27 cellular contexts compared by ENCODE assay signal in genomic region chr14:104982548-104983230, GRCh38. TPM values are rescaled to one million over a fixed set of nuclear protein-coding genes. Genes with fewer than 3 reads are reported as not detected.
DNase-seq lines count a peak whose midpoint lies in the region; ATAC-seq lines count a peak whose summit lies in the region.
"Had no signal": no experiment of that assay in that cellular context is flagged by ENCODE, and none has a peak within 500 bp of the region (broad histone marks: within the 10 kb centered on the region; RNA-seq: fewer than 3 reads in every experiment).

No MANE protein-coding gene starts in this region.

- POLR2A ChIA-PET in CD8-positive, alpha-beta memory T cell (lab: Charles Lee) = no interaction called here

- H4K91ac ChIP-seq in mesenchymal stem cell (ENCODE audit: low read length) = no peak overlapping the region

- H3K9me3 Mint-ChIP-seq in CD8-positive, alpha-beta memory T cell = no peaks in the 10 kb centered on the region
- H3K9me3 Mint-ChIP-seq: activated CD8-positive, alpha-beta T cell treated with anti-CD3 and anti-CD28 coated beads for 36 hours; activated T-cell treated with anti-CD3 and anti-CD28 coated beads, Interleukin-2, amount 50 U/mL, for 24 hours; dendritic cell treated with granulocyte-macrophage colony-stimulating factor and Interleukin-4, amounts not matched to agents 40 ng/mL and 50 ng/mL, for 4 days; HFFc6; stimulated activated effector memory CD8-positive, alpha-beta T cell treated with anti-CD3 and anti-CD28 coated beads, Interleukin-12 subunit alpha, Interleukin-12 subunit beta, amount 100 ng/mL, for 72 hours had no signal

- DNase-seq in cardiac septum (ENCODE audit: low spot score) = peak; percentile 67
- DNase-seq in left ventricle myocardium superior = no peak
- no peak for DNase-seq in mesenchymal stem cell
- no peak for DNase-seq in NCI-H69 (lab: John Stamatoyannopoulos, UW)
- no peak for DNase-seq in CD8-positive, alpha-beta memory T cell
- no peak for DNase-seq in NCI-H226
- DNase-seq: activated CD4-positive, CD25-positive, alpha-beta regulatory T cell treated with anti-CD3 and anti-CD28 coated beads, Interleukin-2, amount 50 U/mL, for 72 hours; activated CD8-positive, alpha-beta T cell treated with anti-CD3 and anti-CD28 coated beads for 36 hours; activated T-cell treated with anti-CD3 and anti-CD28 coated beads, Interleukin-2, amount 50 U/mL, for 24 hours; amniotic stem cell; HFFc6; NCI-H1436; NCI-H2107; NCI-H510A treated with DMSO at 0.1 percent for 48 hours; NK-92 treated with Interleukin-12 subunit alpha and Interleukin-12 subunit beta, amount 100 ng/mL, for 24 hours; stimulated activated CD4-positive, alpha-beta T cell treated with anti-CD3 and anti-CD28 coated beads, Interleukin-2, amount 100 ng/mL, for 48 hours; T-helper 1 cell had no signal

- H2AFZ ChIP-seq in mesenchymal stem cell (ENCODE audit: low read depth, low read length) = no peak overlapping the region

- H3K4me1 ChIP-seq in mesenchymal stem cell (ENCODE audit: control insufficient read depth, insufficient read depth, low read depth, low read length) = peaks cover 56% of the 10 kb centered on the region
- peaks cover 8% of the 10 kb centered on the region for H3K4me1 ChIP-seq in CD8-positive, alpha-beta memory T cell (ENCODE audit: insufficient read depth, low read length)

- no peak overlapping the region for H3K4me2 ChIP-seq in mesenchymal stem cell (ENCODE audit: low read length, poor library complexity, severe bottlenecking)

- H2BK15ac ChIP-seq in mesenchymal stem cell (ENCODE audit: low read depth, poor library complexity, severe bottlenecking) = no peak overlapping the region

- no peak overlapping the region for H3K4me3 ChIP-seq in mesenchymal stem cell (ENCODE audit: insufficient read depth in 1 of 2, low read depth in 1 of 2, low read length in 2 of 2)
- no peak overlapping the region for H3K4me3 ChIP-seq in CD8-positive, alpha-beta memory T cell (ENCODE audit: low read length)
- H3K4me3 ChIP-seq: cardiac muscle cell, K562, lung, SJCRH30 had no signal

- no peaks in the 10 kb centered on the region for H3K27me3 ChIP-seq in mesenchymal stem cell (ENCODE audit: control insufficient read depth in 1 of 2, insufficient read depth in 1 of 2, low read length in 2 of 2)
- H3K27me3 ChIP-seq in CD8-positive, alpha-beta memory T cell (ENCODE audit: insufficient read depth, low read length, poor library complexity, severe bottlenecking) = peaks cover 7% of the 10 kb centered on the region

- H3K18ac ChIP-seq in mesenchymal stem cell (ENCODE audit: low read depth in 1 of 2, low read length in 2 of 2) = no peak overlapping the region

- no peak for ATAC-seq in left ventricle myocardium superior
- ATAC-seq: activated CD8-positive, alpha-beta T cell treated with anti-CD3 and anti-CD28 coated beads for 36 hours; K562; stimulated activated effector memory CD8-positive, alpha-beta T cell treated with anti-CD3 and anti-CD28 coated beads, Interleukin-12 subunit alpha, Interleukin-12 subunit beta, amount 100 ng/mL, for 72 hours had no signal

- peaks cover 2 to 20% (median 7%) of the 10 kb centered on the region in 3 donors for H3K4me1 Mint-ChIP-seq in CD8-positive, alpha-beta memory T cell

- H2BK5ac ChIP-seq in mesenchymal stem cell (ENCODE audit: low read depth, low read length, poor library complexity, severe bottlenecking) = peak overlapping the region; percentile 21

- WGBS in mesenchymal stem cell = 94% methylated on average over 10 of the region's 10 CpGs

- H3K36me3 ChIP-seq in mesenchymal stem cell (ENCODE audit: control insufficient read depth in 1 of 2, insufficient read depth in 2 of 2, low read depth in 1 of 2, low read length in 2 of 2) = no peaks in the 10 kb centered on the region
- H3K36me3 ChIP-seq in CD8-positive, alpha-beta memory T cell (ENCODE audit: insufficient read depth, low read length) = no peaks in the 10 kb centered on the region
- H3K36me3 ChIP-seq: cardiac muscle cell, SJCRH30 had no signal

- H4K8ac ChIP-seq in mesenchymal stem cell (ENCODE audit: low read length) = no peak overlapping the region

- intact Hi-C loops in cardiac septum (cut with DNase I) = no loop called here
- intact Hi-C loops in left ventricle myocardium superior (cut with micrococcal nuclease) = no loop called here

- peaks cover 11% of the 10 kb centered on the region for H3K79me1 ChIP-seq in mesenchymal stem cell (replicated peaks; ENCODE audit: low read length, poor library complexity, severe bottlenecking)

- H3K9ac ChIP-seq in mesenchymal stem cell (ENCODE audit: low read length) = no peak overlapping the region

- H3K23ac ChIP-seq in mesenchymal stem cell (ENCODE audit: low read length in 2 of 2) = no peak overlapping the region

- H3K4ac ChIP-seq in mesenchymal stem cell (ENCODE audit: low read depth in 1 of 2, low read length in 2 of 2) = no peak overlapping the region

- H2AK5ac ChIP-seq in mesenchymal stem cell (ENCODE audit: low read length, severe bottlenecking) = peak overlapping the region; percentile 36

- CTCF ChIA-PET in CD8-positive, alpha-beta memory T cell (lab: Charles Lee) = interaction anchor here (1.3 to 3.7 kb wide), 2 partner anchors 63 to 108 kb away, joined by 4 to 37 read pairs; no protein-coding TSS in a partner anchor

- no peak overlapping the region for H3K4me3 Mint-ChIP-seq in CD8-positive, alpha-beta memory T cell
- H3K4me3 Mint-ChIP-seq: activated CD8-positive, alpha-beta T cell treated with anti-CD3 and anti-CD28 coated beads for 36 hours; activated T-cell treated with anti-CD3 and anti-CD28 coated beads, Interleukin-2, amount 50 U/mL, for 24 hours; dendritic cell treated with granulocyte-macrophage colony-stimulating factor and Interleukin-4, amounts not matched to agents 40 ng/mL and 50 ng/mL, for 4 days; HFFc6; stimulated activated effector memory CD8-positive, alpha-beta T cell treated with anti-CD3 and anti-CD28 coated beads, Interleukin-12 subunit alpha, Interleukin-12 subunit beta, amount 100 ng/mL, for 72 hours had no signal

- peaks cover 14 to 20% of the 10 kb centered on the region in 2 donors for H3K27me3 Mint-ChIP-seq in CD8-positive, alpha-beta memory T cell

- H3K27ac ChIP-seq in angular gyrus (ENCODE audit: low read depth, low read length) (peak overlapping the region; percentile 55), mesenchymal stem cell (ENCODE audit: low read length, poor library complexity, severe bottlenecking) (no peak overlapping the region)
- H3K27ac ChIP-seq in CD8-positive, alpha-beta memory T cell (ENCODE audit: low read depth, low read length) = no peak overlapping the region
- H3K27ac ChIP-seq: cardiac muscle cell, SJCRH30 had no signal

- H2BK12ac ChIP-seq in mesenchymal stem cell (ENCODE audit: low read length in 2 of 2) = no peak overlapping the region

- H3K36me3 Mint-ChIP-seq in CD8-positive, alpha-beta memory T cell = no peaks in the 10 kb centered on the region
- H3K36me3 Mint-ChIP-seq: CD4-positive, alpha-beta memory T cell had no signal

- no peak overlapping the region for H2BK120ac ChIP-seq in mesenchymal stem cell (ENCODE audit: low read depth, low read length)

- H3K14ac ChIP-seq in mesenchymal stem cell (ENCODE audit: low read length in 2 of 2) = no peak overlapping the region

- H3K9me3 ChIP-seq in mesenchymal stem cell (ENCODE audit: control insufficient read depth, low read length) = no peaks in the 10 kb centered on the region
- no peaks in the 10 kb centered on the region for H3K9me3 ChIP-seq in CD8-positive, alpha-beta memory T cell (ENCODE audit: low read length)
- H3K9me3 ChIP-seq: SJCRH30 had no signal

- peak overlapping the region in 1 of 8 donors; percentile 51 for H3K27ac Mint-ChIP-seq in CD8-positive, alpha-beta memory T cell
- H3K27ac Mint-ChIP-seq: activated CD8-positive, alpha-beta T cell treated with anti-CD3 and anti-CD28 coated beads for 36 hours; activated T-cell treated with anti-CD3 and anti-CD28 coated beads, Interleukin-2, amount 50 U/mL, for 24 hours; dendritic cell treated with granulocyte-macrophage colony-stimulating factor and Interleukin-4, amounts not matched to agents 40 ng/mL and 50 ng/mL, for 4 days; HFFc6; stimulated activated effector memory CD8-positive, alpha-beta T cell treated with anti-CD3 and anti-CD28 coated beads, Interleukin-12 subunit alpha, Interleukin-12 subunit beta, amount 100 ng/mL, for 72 hours had no signal

RNA-seq across cellular contexts. Expression of gene CLBA1, which starts 2.9 kb away (rescaled TPM):
- total RNA-seq in cardiac septum (2.7 TPM), left ventricle myocardium superior (1.5 TPM)
- 5.1 TPM for polyA plus RNA-seq in mesenchymal stem cell (2013, experiment 1 of 2)
- 5.4 TPM for polyA plus RNA-seq in mesenchymal stem cell (2013, experiment 2 of 2)
- 1 to 10 TPM; 3.8 to 3.9 TPM for total RNA-seq in CD8-positive, alpha-beta memory T cell
- 0.32 TPM for polyA plus RNA-seq in CD8-positive, alpha-beta memory T cell

RNA-seq across cellular contexts. Expression of gene AHNAK2, which starts 4.5 kb away (rescaled TPM):
- total RNA-seq in cardiac septum = 4.6 TPM
- total RNA-seq in left ventricle myocardium superior = 2.5 TPM
- 21.6 TPM for polyA plus RNA-seq in mesenchymal stem cell (2013, experiment 1 of 2)
- polyA plus RNA-seq in mesenchymal stem cell (2013, experiment 2 of 2) = 19.4 TPM
- under 1 TPM in 1 of 2 experiments, not detected in 1; 0.04 TPM for total RNA-seq in CD8-positive, alpha-beta memory T cell
- polyA plus RNA-seq in CD8-positive, alpha-beta memory T cell = not detected
- polyA plus RNA-seq: CD4-positive, alpha-beta memory T cell had no signal

RNA-seq across cellular contexts. Expression of gene CDCA4, which starts 38.2 kb away (rescaled TPM):
- total RNA-seq in cardiac septum (2.3 TPM), left ventricle myocardium superior (1.9 TPM)
- polyA plus RNA-seq in mesenchymal stem cell (2013, experiment 1 of 2) = 8.8 TPM
- 8.9 TPM for polyA plus RNA-seq in mesenchymal stem cell (2013, experiment 2 of 2)
- 10 to 100 TPM; 73.0 to 76.7 TPM for total RNA-seq in CD8-positive, alpha-beta memory T cell
- polyA plus RNA-seq in CD8-positive, alpha-beta memory T cell = 23.8 TPM

RNA-seq across cellular contexts. Expression of gene PLD4, which starts 58.0 kb away (rescaled TPM):
- total RNA-seq in cardiac septum (0.51 TPM), left ventricle myocardium superior (0.27 TPM)
- polyA plus RNA-seq in mesenchymal stem cell (2013, experiment 1 of 2) = 0.01 TPM
- polyA plus RNA-seq in mesenchymal stem cell (2013, experiment 2 of 2) = not detected
- total RNA-seq in CD8-positive, alpha-beta memory T cell = under 1 TPM in 1 of 2 experiments, not detected in 1; 0.04 TPM
- not detected for polyA plus RNA-seq in CD8-positive, alpha-beta memory T cell
- total RNA-seq: activated CD8-positive, alpha-beta T cell treated with anti-CD3 and anti-CD28 coated beads for 36 hours; CD4-positive, alpha-beta memory T cell; HT-29; SJCRH30 had no signal
- polyA plus RNA-seq: fibroblast of lung, K562 had no signal

Comparison
In these comparisons a context has a peak if more than half of its experiments do, and no peak if none do; other contexts are left out.
1. RNA of gene CDCA4, which starts 38.2 kb away (total RNA-seq): 73.0 to 76.7 TPM in CD8-positive, alpha-beta memory T cell; 2.3 TPM in cardiac septum (single experiment) and 1.9 TPM in left ventricle myocardium superior (single experiment); every median in the first group is over 10 times any median in the second.